8 cellular contexts compared by ENCODE assay signal in the genomic region with DNA sequence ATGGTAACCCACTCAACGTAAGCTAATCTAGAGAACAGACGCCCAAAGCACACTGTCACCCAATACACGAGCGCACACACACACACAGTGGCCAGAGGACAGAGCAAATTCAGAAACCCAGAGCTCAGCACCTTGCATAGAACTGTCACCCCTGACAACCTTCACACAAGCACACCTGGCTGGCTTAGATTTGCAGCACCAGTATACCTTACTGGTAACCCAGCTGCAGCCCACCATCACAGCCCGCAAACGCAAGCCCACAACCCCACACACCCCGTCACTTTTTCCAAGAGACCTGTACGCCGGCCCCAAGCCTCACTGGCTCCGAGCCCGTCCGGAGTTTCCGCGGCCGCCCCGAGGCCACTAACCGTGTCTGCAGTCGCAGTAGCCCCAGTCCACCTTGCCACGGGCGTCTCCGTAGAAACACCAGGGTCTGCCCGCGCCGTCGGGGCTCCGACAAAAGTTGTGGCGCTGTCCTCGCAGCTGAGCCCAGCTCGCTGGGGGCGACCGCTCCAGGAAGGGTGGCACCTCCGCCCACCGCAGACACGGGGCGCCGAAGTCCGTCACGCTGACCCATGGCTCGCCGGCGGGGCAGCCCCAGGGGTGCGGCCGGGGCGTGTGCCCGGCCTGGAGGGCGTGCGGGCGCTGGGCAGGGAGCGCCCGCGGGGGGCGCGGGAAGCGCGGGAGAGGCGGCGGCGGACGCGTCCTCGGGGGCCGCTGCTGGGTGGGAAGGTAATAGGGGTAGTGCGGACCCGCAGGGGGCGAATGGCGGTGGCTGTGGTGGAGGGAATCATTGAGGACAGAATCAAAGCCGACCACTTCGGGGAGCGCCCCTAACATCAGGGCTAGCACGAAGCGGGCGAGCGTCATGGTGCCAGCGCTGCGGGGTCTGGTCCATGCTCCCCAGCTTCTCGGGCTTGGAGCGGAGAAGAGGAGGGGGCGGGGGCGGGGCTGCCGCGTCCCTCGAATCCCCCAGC. TPM values are rescaled to one million over a fixed set of nuclear protein-coding genes. Genes with fewer than 3 reads are reported as not detected.
A peak's percentile ranks its signal among the peaks of the same experiment; 100 is the strongest.
DNase-seq lines count a peak whose midpoint lies in the region; ATAC-seq, FAIRE-seq and TF ChIP-seq lines count a peak whose summit lies in the region.

No MANE protein-coding gene starts in this region.

- no peaks in the 10 kb centered on the region for H3K27me3 ChIP-seq in pancreas

- 1 to 2% methylated on average over 60 to 82 of the region's 82 CpGs for WGBS in pancreas, 2 donors

- H3K36me3 ChIP-seq in pancreas: no peaks in the 10 kb centered on the region

- H3K9me3 ChIP-seq in pancreas: no peaks in the 10 kb centered on the region

- H3K4me1 ChIP-seq in pancreas: peaks cover 0 to 13% (median 0%) of the 10 kb centered on the region in 3 donors

- DNase-seq in GM10248 (ENCODE audit: extremely low spot score): peak; percentile 36
- peak; percentile 10 for DNase-seq in HuH-7.5 (ENCODE audit: low spot score)
- peak; percentile 18 for DNase-seq in activated CD8-positive, alpha-beta T cell treated with anti-CD3 and anti-CD28 coated beads for 36 hours
- peak; percentile 16 to 34 for DNase-seq in frontal cortex (ENCODE audit: low spot score in 2 of 2)
- peak; percentile 65 to 89 (median 73) for DNase-seq in pancreas
- DNase-seq in HT-29 (ENCODE audit: low spot score): no peak
- no peak for DNase-seq in Ammon's horn (ENCODE audit: low spot score)

- H3K9me3 Mint-ChIP-seq in activated CD8-positive, alpha-beta T cell treated with anti-CD3 and anti-CD28 coated beads for 36 hours: no peaks in the 10 kb centered on the region

- CTCF ChIA-PET in GM10248 (lab: Yijun Ruan, JAX): interaction anchor here (0.6 to 6.0 kb wide), 18 partner anchors 10 to 420 kb away, joined by 3 to 73 read pairs (median 4); no protein-coding TSS in a partner anchor
- CTCF ChIA-PET in activated CD8-positive, alpha-beta T cell treated with anti-CD3 and anti-CD28 coated beads for 36 hours (lab: Charles Lee): interaction anchor here (0.7 to 3.0 kb wide), 17 partner anchors 10 to 81 kb away, joined by 3 to 24 read pairs (median 4); no protein-coding TSS in a partner anchor

- peak overlapping the region; percentile 54 to 80 (median 58) for H3K4me3 ChIP-seq in pancreas

- intact Hi-C loops in activated CD8-positive, alpha-beta T cell treated with anti-CD3 and anti-CD28 coated beads for 36 hours (cut with micrococcal nuclease): no loop called here
- intact Hi-C loops in pancreas (cut with DNase I): no loop called here

- H3K36me3 Mint-ChIP-seq in activated CD8-positive, alpha-beta T cell treated with anti-CD3 and anti-CD28 coated beads for 36 hours (ENCODE audit: low read depth): no peaks in the 10 kb centered on the region

- POLR2A ChIA-PET in GM10248 (lab: Yijun Ruan, JAX): interaction anchor here (0.6 kb wide), 1 partner anchor 1978 kb away, joined by 5 read pairs; no protein-coding TSS in a partner anchor
- POLR2A ChIA-PET in activated CD8-positive, alpha-beta T cell treated with anti-CD3 and anti-CD28 coated beads for 36 hours (lab: Charles Lee): interaction anchor here (1.0 kb wide), 1 partner anchor 73 kb away, joined by 4 read pairs; no protein-coding TSS in a partner anchor

- H3K27ac Mint-ChIP-seq in activated CD8-positive, alpha-beta T cell treated with anti-CD3 and anti-CD28 coated beads for 36 hours: no peak overlapping the region

- no peak for FAIRE-seq in frontal cortex (lab: Jason Lieb, UNC)
- FAIRE-seq in pancreas (lab: Jason Lieb, UNC): no peak

- TF ChIP-seq CTCF in GM10248 (IDR thresholded peaks at IDR 0.05; ENCODE audit: control extremely low read depth, extremely low read depth, low read depth, missing control alignments) (no peak), pancreas (IDR thresholded peaks at IDR 0.05) (no peak)
- no peak for TF ChIP-seq CTCF in activated CD8-positive, alpha-beta T cell treated with anti-CD3 and anti-CD28 coated beads for 36 hours (IDR thresholded peaks at IDR 0.05)

- H3K4me3 Mint-ChIP-seq in activated CD8-positive, alpha-beta T cell treated with anti-CD3 and anti-CD28 coated beads for 36 hours: peak overlapping the region; percentile 38

- H3K4me1 Mint-ChIP-seq in activated CD8-positive, alpha-beta T cell treated with anti-CD3 and anti-CD28 coated beads for 36 hours (ENCODE audit: low read depth): peaks cover 12% of the 10 kb centered on the region

- H3K27ac ChIP-seq in pancreas: peak overlapping the region; percentile 56 to 77 (median 73)

- ATAC-seq in GM21576 (IDR thresholded peaks at IDR 0.05; ENCODE audit: unreplicated experiment) (peak; percentile 22), pancreas (peak; percentile 59 to 75 (median 72))
- ATAC-seq in activated CD8-positive, alpha-beta T cell treated with anti-CD3 and anti-CD28 coated beads for 36 hours: peak; percentile 27

- H3K27me3 Mint-ChIP-seq in activated CD8-positive, alpha-beta T cell treated with anti-CD3 and anti-CD28 coated beads for 36 hours: peaks cover 59% of the 10 kb centered on the region

RNA-seq across cellular contexts. Expression of a gene that starts 0.7 kb away (rescaled TPM):
- total RNA-seq in activated CD8-positive, alpha-beta T cell treated with anti-CD3 and anti-CD28 coated beads for 36 hours: not detected
- total RNA-seq in frontal cortex: 24.9 TPM
- total RNA-seq in pancreas: 10 to 100 TPM in 3 of 6 donors, 1 to 10 TPM in 3; 7.4 to 12.9 (median 9.1) TPM
- 1 to 10 TPM; 5.5 to 5.9 TPM for polyA plus RNA-seq in pancreas
- 2.8 and 4.3 TPM in 2 replicates for total RNA-seq in HT-29 (2014; rRNA removed; shearing (Covaris generic))

Comparison
In these comparisons a context has a peak if more than half of its experiments do, and no peak if none do; other contexts are left out.
1. DNase-seq: peak in GM10248 (single experiment), HuH-7.5 (single experiment), activated CD8-positive, alpha-beta T cell treated with anti-CD3 and anti-CD28 coated beads for 36 hours (single experiment), frontal cortex (2 of 2) and pancreas (6 of 6); none in HT-29 (single experiment) and Ammon's horn (single experiment).
2. ATAC-seq: peak in every context shown above with its lines; median percentile 72 in pancreas; 27 in activated CD8-positive, alpha-beta T cell treated with anti-CD3 and anti-CD28 coated beads for 36 hours; 22 in GM21576.